ENCODE assay signal across 1 cellular context in the genomic region with DNA sequence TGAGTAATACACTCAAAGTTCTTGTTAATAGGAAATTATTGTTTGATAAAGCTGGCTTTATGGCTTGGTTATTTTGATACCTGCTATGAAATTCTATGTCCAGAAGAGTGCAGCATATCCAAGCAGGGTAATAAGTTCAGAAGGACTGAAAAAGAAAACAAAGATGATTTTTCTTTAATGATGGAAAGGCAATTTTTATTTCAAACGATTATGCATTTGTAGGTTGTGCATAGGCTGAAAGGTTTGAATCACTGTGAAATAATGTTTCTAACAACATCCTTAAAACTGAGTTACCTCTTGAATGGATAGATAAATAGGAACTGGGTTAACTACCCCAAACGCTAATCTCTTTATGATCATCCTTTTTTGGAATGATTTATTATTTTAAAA.
TF ChIP-seq lines count a peak whose summit lies in the region.

No MANE protein-coding gene starts in this region.

TF ChIP-seq in H1, 55 proteins besides CTCF, POLR2A, EP300 and RAD21 (continued from another document):
- TF ChIP-seq BRCA1 (IDR thresholded peaks at IDR 0.05; ENCODE audit: low read depth, low read length) (no peak), JUN (IDR thresholded peaks at IDR 0.05; ENCODE audit: low read depth, low read length) (no peak), SP2 (IDR thresholded peaks at IDR 0.05; ENCODE audit: low read length) (no peak), FOSL1 (IDR thresholded peaks at IDR 0.05; ENCODE audit: insufficient read depth, low read depth, low read length) (no peak), HDAC2 (IDR thresholded peaks at IDR 0.05; ENCODE audit: borderline replicate concordance in 1 of 2, low read depth in 2 of 2, low read length in 2 of 2) (no peak), YY1 (IDR thresholded peaks at IDR 0.05; ENCODE audit: low read depth, low read length) (no peak)
- TF ChIP-seq, protein P1, sequence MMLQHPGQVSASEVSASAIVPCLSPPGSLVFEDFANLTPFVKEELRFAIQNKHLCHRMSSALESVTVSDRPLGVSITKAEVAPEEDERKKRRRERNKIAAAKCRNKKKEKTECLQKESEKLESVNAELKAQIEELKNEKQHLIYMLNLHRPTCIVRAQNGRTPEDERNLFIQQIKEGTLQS (IDR thresholded peaks at IDR 0.05; ENCODE audit: insufficient read depth, low read depth, low read length) = no peak
- TF ChIP-seq, protein P2, sequence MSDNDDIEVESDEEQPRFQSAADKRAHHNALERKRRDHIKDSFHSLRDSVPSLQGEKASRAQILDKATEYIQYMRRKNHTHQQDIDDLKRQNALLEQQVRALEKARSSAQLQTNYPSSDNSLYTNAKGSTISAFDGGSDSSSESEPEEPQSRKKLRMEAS (IDR thresholded peaks at IDR 0.05) = no peak
- TF ChIP-seq, protein P3, sequence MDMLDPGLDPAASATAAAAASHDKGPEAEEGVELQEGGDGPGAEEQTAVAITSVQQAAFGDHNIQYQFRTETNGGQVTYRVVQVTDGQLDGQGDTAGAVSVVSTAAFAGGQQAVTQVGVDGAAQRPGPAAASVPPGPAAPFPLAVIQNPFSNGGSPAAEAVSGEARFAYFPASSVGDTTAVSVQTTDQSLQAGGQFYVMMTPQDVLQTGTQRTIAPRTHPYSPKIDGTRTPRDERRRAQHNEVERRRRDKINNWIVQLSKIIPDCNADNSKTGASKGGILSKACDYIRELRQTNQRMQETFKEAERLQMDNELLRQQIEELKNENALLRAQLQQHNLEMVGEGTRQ (IDR thresholded peaks at IDR 0.05; ENCODE audit: low read length) = no peak
